In genomic region chr7:25830228-25830627, GRCh38 we compare ENCODE assay signal across 1 cellular context.
TF ChIP-seq lines count a peak whose summit lies in the region.

No MANE protein-coding gene starts in this region.

TF ChIP-seq in IMR-90, 13 proteins besides CTCF, POLR2A, EP300 and RAD21 (continued from another document):
- TF ChIP-seq RFX5 (IDR thresholded peaks at IDR 0.05; ENCODE audit: low read depth, low read length) = no peak
- TF ChIP-seq BHLHE40 (IDR thresholded peaks at IDR 0.05; ENCODE audit: low read depth, low read length) = no peak
- no peak for TF ChIP-seq CHD1 (IDR thresholded peaks at IDR 0.05; ENCODE audit: low read depth, low read length)
- TF ChIP-seq, protein P1, sequence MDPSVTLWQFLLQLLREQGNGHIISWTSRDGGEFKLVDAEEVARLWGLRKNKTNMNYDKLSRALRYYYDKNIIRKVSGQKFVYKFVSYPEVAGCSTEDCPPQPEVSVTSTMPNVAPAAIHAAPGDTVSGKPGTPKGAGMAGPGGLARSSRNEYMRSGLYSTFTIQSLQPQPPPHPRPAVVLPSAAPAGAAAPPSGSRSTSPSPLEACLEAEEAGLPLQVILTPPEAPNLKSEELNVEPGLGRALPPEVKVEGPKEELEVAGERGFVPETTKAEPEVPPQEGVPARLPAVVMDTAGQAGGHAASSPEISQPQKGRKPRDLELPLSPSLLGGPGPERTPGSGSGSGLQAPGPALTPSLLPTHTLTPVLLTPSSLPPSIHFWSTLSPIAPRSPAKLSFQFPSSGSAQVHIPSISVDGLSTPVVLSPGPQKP (IDR thresholded peaks at IDR 0.05; ENCODE audit: borderline replicate concordance, low read depth, low read length) = no peak
- no peak for TF ChIP-seq NFE2L2 (IDR thresholded peaks at IDR 0.05; ENCODE audit: low read depth, low read length)
- no peak for TF ChIP-seq MAFK (IDR thresholded peaks at IDR 0.05; ENCODE audit: low read depth, low read length)
- no peak for TF ChIP-seq MXI1 (IDR thresholded peaks at IDR 0.05; ENCODE audit: borderline replicate concordance, low read depth, low read length)
